10 cellular contexts compared by ENCODE assay signal in genomic region chrX:69060631-69061408, GRCh38.
A peak's percentile ranks its signal among the peaks of the same experiment; 100 is the strongest.
DNase-seq lines count a peak whose midpoint lies in the region; ATAC-seq and TF ChIP-seq lines count a peak whose summit lies in the region.
"Had no signal": no experiment of that assay in that cellular context is flagged by ENCODE, and none has a peak within 500 bp of the region (broad histone marks: within the 10 kb centered on the region; RNA-seq: fewer than 3 reads in every experiment).

No MANE protein-coding gene starts in this region.

- intact Hi-C loops in lower lobe of right lung (cut with DNase I), result no loop called here

- no peak overlapping the region for H3K27ac ChIP-seq in lower lobe of right lung

- DNase-seq in A172 (ENCODE audit: low spot score) (peak; percentile 5), LNCaP clone FGC (ENCODE audit: low read depth) (no peak), dermis microvascular lymphatic vessel endothelial cell (ENCODE audit: low read depth in 2 of 2) (peak; percentile 23 to 53), lower lobe of right lung (no peak), RPMI8226 (no peak), NCI-H748 treated with DMSO at 0.1 percent for 48 hours (lab: John Stamatoyannopoulos, UW) (no peak), NAMALWA (ENCODE audit: low spot score) (no peak)
- DNase-seq: C1 segment of cervical spinal cord had no signal

- H3K4me3 ChIP-seq in LNCaP clone FGC (ENCODE audit: low read depth, low read length), result no peak overlapping the region
- H3K4me3 ChIP-seq in lower lobe of right lung, result no peak overlapping the region

- no peaks in the 10 kb centered on the region for H3K9me3 Mint-ChIP-seq in stimulated activated memory B cell treated with anti-CD40 and anti-IgM and Interleukin-4, amounts not matched to agents 10 μg/mL and 1 μg/mL and 100 μg/mL, for 72 hours
- H3K9me3 Mint-ChIP-seq: memory B cell had no signal

- no peaks in the 10 kb centered on the region for H3K27me3 ChIP-seq in lower lobe of right lung (ENCODE audit: low read depth)

- no peak overlapping the region for H3K4me3 Mint-ChIP-seq in stimulated activated memory B cell treated with anti-CD40 and anti-IgM and Interleukin-4, amounts not matched to agents 10 μg/mL and 1 μg/mL and 100 μg/mL, for 72 hours
- H3K4me3 Mint-ChIP-seq: memory B cell had no signal

- no peaks in the 10 kb centered on the region for H3K36me3 ChIP-seq in lower lobe of right lung

- H3K4me1 Mint-ChIP-seq in stimulated activated memory B cell treated with anti-CD40 and anti-IgM and Interleukin-4, amounts not matched to agents 10 μg/mL and 1 μg/mL and 100 μg/mL, for 72 hours, result no peaks in the 10 kb centered on the region
- H3K4me1 Mint-ChIP-seq: memory B cell had no signal

- no peak overlapping the region for H3K27ac Mint-ChIP-seq in stimulated activated memory B cell treated with anti-CD40 and anti-IgM and Interleukin-4, amounts not matched to agents 10 μg/mL and 1 μg/mL and 100 μg/mL, for 72 hours
- H3K27ac Mint-ChIP-seq: memory B cell had no signal

- no peaks in the 10 kb centered on the region for H3K9me3 ChIP-seq in lower lobe of right lung

- peak; percentile 47 to 62 for ATAC-seq in lower lobe of right lung
- no peak for ATAC-seq in stimulated activated memory B cell treated with anti-CD40 and anti-IgM and Interleukin-4, amounts not matched to agents 10 μg/mL and 1 μg/mL and 100 μg/mL, for 72 hours

- H3K4me1 ChIP-seq in lower lobe of right lung, result no peaks in the 10 kb centered on the region

- no peaks in the 10 kb centered on the region for H3K36me3 Mint-ChIP-seq in stimulated activated memory B cell treated with anti-CD40 and anti-IgM and Interleukin-4, amounts not matched to agents 10 μg/mL and 1 μg/mL and 100 μg/mL, for 72 hours
- H3K36me3 Mint-ChIP-seq: memory B cell had no signal

- TF ChIP-seq CTCF in LNCaP clone FGC (IDR thresholded peaks at IDR 0.05; ENCODE audit: control insufficient read depth, extremely low read depth, insufficient read depth), result peak; percentile 63
- TF ChIP-seq CTCF in lower lobe of right lung (IDR thresholded peaks at IDR 0.05), result peak; percentile 48

- H3K27me3 Mint-ChIP-seq in stimulated activated memory B cell treated with anti-CD40 and anti-IgM and Interleukin-4, amounts not matched to agents 10 μg/mL and 1 μg/mL and 100 μg/mL, for 72 hours, result no peaks in the 10 kb centered on the region
- H3K27me3 Mint-ChIP-seq: memory B cell had no signal

Comparison
In these comparisons a context has a peak if more than half of its experiments do, and no peak if none do; other contexts are left out.
1. DNase-seq: peak in A172 (single experiment) and dermis microvascular lymphatic vessel endothelial cell (2 of 2); none in LNCaP clone FGC (single experiment), lower lobe of right lung (single experiment), RPMI8226 (single experiment), NCI-H748 treated with DMSO at 0.1 percent for 48 hours (single experiment) and NAMALWA (single experiment).